11 cellular contexts compared by ENCODE assay signal in genomic region chr20:58048096-58048702, GRCh38.
A peak's percentile ranks its signal among the peaks of the same experiment; 100 is the strongest.
DNase-seq lines count a peak whose midpoint lies in the region; ATAC-seq, FAIRE-seq and TF ChIP-seq lines count a peak whose summit lies in the region.
"Had no signal": no experiment of that assay in that cellular context is flagged by ENCODE, and none has a peak within 500 bp of the region (broad histone marks: within the 10 kb centered on the region; RNA-seq: fewer than 3 reads in every experiment).

No MANE protein-coding gene starts in this region.

- H2AK5ac ChIP-seq in H1 (ENCODE audit: low read depth, low read length) = no peak overlapping the region

- H2BK5ac ChIP-seq in H1 (ENCODE audit: low read depth, low read length) = no peak overlapping the region

- no peak overlapping the region for H3K4me3 ChIP-seq in NT2/D1 (ENCODE audit: insufficient read length, low read depth)
- no peak overlapping the region for H3K4me3 ChIP-seq in H1 (ENCODE audit: extremely low read depth in 1 of 4, insufficient read depth in 2 of 4, low read depth in 3 of 4, low read length in 4 of 4)
- H3K4me3 ChIP-seq in prostate gland = no peak overlapping the region
- H3K4me3 ChIP-seq: dorsolateral prefrontal cortex had no signal

- TF ChIP-seq CTCF in H1 (IDR thresholded peaks at IDR 0.05; ENCODE audit: control extremely low read depth in 1 of 3, insufficient read depth in 1 of 3, low read depth in 1 of 3, low read length in 3 of 3) (no peak), prostate gland (IDR thresholded peaks at IDR 0.05) (no peak)

- H3K4me1 ChIP-seq in NT2/D1 (ENCODE audit: insufficient read depth, insufficient read length) (peaks cover 18% of the 10 kb centered on the region), H1 (replicated peaks in 1 of 4; ENCODE audit: control insufficient read depth in 3 of 4, insufficient read depth in 4 of 4, low read length in 3 of 4) (peaks cover 0 to 4% (median 3%) of the 10 kb centered on the region in 4 experiments; a peak in 4 of 7 replicates), prostate gland (replicated peaks) (no peaks in the 10 kb centered on the region)

- H3K18ac ChIP-seq in H1 (ENCODE audit: extremely low read depth, low read length) = no peak overlapping the region

- no peak overlapping the region for H2AFZ ChIP-seq in H1 (ENCODE audit: low read length)

- CTCF ChIA-PET in H1 (lab: Charles Lee; ENCODE audit: partially characterized antibody) = no interaction called here

- no peak overlapping the region for H4K8ac ChIP-seq in H1 (ENCODE audit: extremely low read depth, insufficient read depth, low read length)

- H3K14ac ChIP-seq in H1 (ENCODE audit: insufficient read length) = no peak overlapping the region

- no peak for TF ChIP-seq RAD21 in H1 (IDR thresholded peaks at IDR 0.05 in 1 of 2, conservative IDR thresholded peaks at IDR 0.05 in 1 of 2; ENCODE audit: low read depth in 2 of 2, low read length in 2 of 2)

- H3K79me2 ChIP-seq in H1 (ENCODE audit: control insufficient read depth in 1 of 2, insufficient read depth in 2 of 2, low read length in 2 of 2) = no peaks in the 10 kb centered on the region

- intact Hi-C loops in prostate gland (cut with DNase I) = no loop called here

- H3K36me3 ChIP-seq in NT2/D1 (ENCODE audit: insufficient read depth, insufficient read length, low read length) (no peaks in the 10 kb centered on the region), H1 (ENCODE audit: control insufficient read depth in 2 of 4, insufficient read depth in 4 of 4, low read length in 3 of 4) (no peaks in the 10 kb centered on the region), prostate gland (no peaks in the 10 kb centered on the region)

- no peaks in the 10 kb centered on the region for H3K79me1 ChIP-seq in H1 (ENCODE audit: low read depth, low read length)

- peaks cover 4% of the 10 kb centered on the region for H3K9me3 Mint-ChIP-seq in stimulated activated effector memory CD8-positive, alpha-beta T cell treated with anti-CD3 and anti-CD28 coated beads, Interleukin-12 subunit alpha, Interleukin-12 subunit beta, amount 100 ng/mL, for 72 hours

- POLR2A ChIA-PET in H1 (lab: Charles Lee; ENCODE audit: partially characterized antibody) = no interaction called here

- H3K23ac ChIP-seq in H1 (ENCODE audit: insufficient read length) = no peak overlapping the region

- no peak overlapping the region for H4K5ac ChIP-seq in H1 (ENCODE audit: insufficient read length, low read depth, low read length)

- no peak overlapping the region for H2BK20ac ChIP-seq in H1 (ENCODE audit: low read length)

- no peak overlapping the region for H3K4me3 Mint-ChIP-seq in stimulated activated effector memory CD8-positive, alpha-beta T cell treated with anti-CD3 and anti-CD28 coated beads, Interleukin-12 subunit alpha, Interleukin-12 subunit beta, amount 100 ng/mL, for 72 hours
- H3K4me3 Mint-ChIP-seq: IgD-negative memory B cell had no signal

- no peak overlapping the region for H3K27ac ChIP-seq in H1 (ENCODE audit: low read depth, low read length)
- H3K27ac ChIP-seq in prostate gland = no peak overlapping the region
- H3K27ac ChIP-seq: dorsolateral prefrontal cortex had no signal

- H3K4me1 Mint-ChIP-seq in stimulated activated effector memory CD8-positive, alpha-beta T cell treated with anti-CD3 and anti-CD28 coated beads, Interleukin-12 subunit alpha, Interleukin-12 subunit beta, amount 100 ng/mL, for 72 hours = no peaks in the 10 kb centered on the region
- H3K4me1 Mint-ChIP-seq: IgD-negative memory B cell had no signal

- no peak overlapping the region for H2BK15ac ChIP-seq in H1 (ENCODE audit: low read length)

- peak; percentile 29 for DNase-seq in H54 (ENCODE audit: insufficient read length, low spot score)
- peak; percentile 57 for DNase-seq in NT2/D1 (ENCODE audit: low read depth, low spot score)
- DNase-seq in H1 (ENCODE audit: low read depth in 1 of 2, low spot score in 2 of 2) = peak in 1 of 2 experiments; percentile 57
- peak; percentile 53 for DNase-seq in prostate gland (ENCODE audit: low spot score)
- DNase-seq in stimulated activated effector memory CD8-positive, alpha-beta T cell treated with anti-CD3 and anti-CD28 coated beads, Interleukin-12 subunit alpha, Interleukin-12 subunit beta, amount 100 ng/mL, for 72 hours (ENCODE audit: low spot score in 2 of 2) = no peak
- no peak for DNase-seq in inferior parietal cortex (ENCODE audit: extremely low spot score)
- DNase-seq in GM19238 (ENCODE audit: insufficient read length, low spot score) = no peak
- DNase-seq: dorsolateral prefrontal cortex, posterior cingulate gyrus had no signal

- H2BK12ac ChIP-seq in H1 (ENCODE audit: low read depth, low read length) = 0 out of 2 replicates have a peak overlapping the region, but pooled peaks have one; percentile 1

- H3K27me3 ChIP-seq in NT2/D1 (ENCODE audit: insufficient read depth, insufficient read length) = no peaks in the 10 kb centered on the region
- no peaks in the 10 kb centered on the region for H3K27me3 ChIP-seq in H1 (replicated peaks in 1 of 4; ENCODE audit: control insufficient read depth in 3 of 4, extremely low read depth in 1 of 4, insufficient read depth in 3 of 4, low read length in 3 of 4)
- H3K27me3 ChIP-seq in prostate gland (replicated peaks; ENCODE audit: insufficient read depth) = no peaks in the 10 kb centered on the region

- TF ChIP-seq POLR2A in H54 (IDR thresholded peaks at IDR 0.05; ENCODE audit: low read depth, low read length) (no peak), H1 (IDR thresholded peaks at IDR 0.05; ENCODE audit: control extremely low read depth in 1 of 2, low read depth in 2 of 2, low read length in 2 of 2) (no peak), prostate gland (IDR thresholded peaks at IDR 0.05) (no peak)

- H3K9me3 ChIP-seq in NT2/D1 (ENCODE audit: insufficient read depth, low read length) (peaks cover 11% of the 10 kb centered on the region; the same call in 1 of the 2 replicates), H1 (ENCODE audit: insufficient read depth in 2 of 2, low read depth in 1 of 2, low read length in 1 of 2) (peaks cover 0 to 7% of the 10 kb centered on the region in 2 experiments; a peak in 2 of 4 replicates), prostate gland (no peaks in the 10 kb centered on the region)

- H3K4ac ChIP-seq in H1 (replicated peaks; ENCODE audit: insufficient read length, low read depth, low read length) = no peak overlapping the region

- H4K20me1 ChIP-seq in H1 (replicated peaks in 1 of 2; ENCODE audit: control insufficient read depth in 1 of 2, insufficient read depth in 2 of 2, low read length in 2 of 2) = no peaks in the 10 kb centered on the region

- H3K36me3 Mint-ChIP-seq in stimulated activated effector memory CD8-positive, alpha-beta T cell treated with anti-CD3 and anti-CD28 coated beads, Interleukin-12 subunit alpha, Interleukin-12 subunit beta, amount 100 ng/mL, for 72 hours = no peaks in the 10 kb centered on the region
- H3K36me3 Mint-ChIP-seq: IgD-negative memory B cell had no signal

- no peak overlapping the region for H2BK120ac ChIP-seq in H1 (replicated peaks; ENCODE audit: low read depth, low read length)

- FAIRE-seq in H54 (lab: Jason Lieb, UNC) = no peak
- FAIRE-seq in H1 (lab: Jason Lieb, UNC) = peak; percentile 85

- WGBS in H1 (ENCODE audit: extremely low coverage in 1 of 2, insufficient coverage in 1 of 2, insufficient read length in 1 of 2, insufficient replicate concordance in 2 of 2, low coverage in 1 of 2, low lambda C conversion rate in 2 of 2, missing lambda C conversion rate in 1 of 2), 2 experiments = 73% methylated on average over 3 of the region's 3 CpGs; no CpG with 5 or more reads in 1 of the 2 experiments
- WGBS in prostate gland = 22% methylated on average over 3 of the region's 3 CpGs

- H3K4me2 ChIP-seq in H1 (ENCODE audit: insufficient read depth in 1 of 2, low read depth in 2 of 2, low read length in 2 of 2) = no peak overlapping the region

- no peak overlapping the region for H4K91ac ChIP-seq in H1 (replicated peaks; ENCODE audit: insufficient read length, low read length)

- no peaks in the 10 kb centered on the region for H3K23me2 ChIP-seq in H1 (ENCODE audit: low read depth, low read length)

- H3K9ac ChIP-seq in NT2/D1 (ENCODE audit: insufficient read length, low read depth) = no peak overlapping the region
- no peak overlapping the region for H3K9ac ChIP-seq in H1 (replicated peaks in 1 of 4; ENCODE audit: extremely low read depth in 1 of 4, low read depth in 3 of 4, low read length in 3 of 4)

- no peak overlapping the region for H3K56ac ChIP-seq in H1 (replicated peaks; ENCODE audit: insufficient read length, low read depth, low read length)

- no peak for TF ChIP-seq EP300 in H1 (IDR thresholded peaks at IDR 0.05; ENCODE audit: borderline replicate concordance in 1 of 2, low read depth in 2 of 2, low read length in 2 of 2)

- H3K27ac Mint-ChIP-seq in stimulated activated effector memory CD8-positive, alpha-beta T cell treated with anti-CD3 and anti-CD28 coated beads, Interleukin-12 subunit alpha, Interleukin-12 subunit beta, amount 100 ng/mL, for 72 hours = no peak overlapping the region
- H3K27ac Mint-ChIP-seq: IgD-negative memory B cell had no signal

- ATAC-seq in stimulated activated effector memory CD8-positive, alpha-beta T cell treated with anti-CD3 and anti-CD28 coated beads, Interleukin-12 subunit alpha, Interleukin-12 subunit beta, amount 100 ng/mL, for 72 hours = no peak
- ATAC-seq in GM21360 (IDR thresholded peaks at IDR 0.05; ENCODE audit: unreplicated experiment) = no peak

TF ChIP-seq in H1, 55 proteins besides CTCF, POLR2A, EP300 and RAD21 (continues in another document):
- TF ChIP-seq POLR2AphosphoS5 (IDR thresholded peaks at IDR 0.05; ENCODE audit: low read depth, low read length) (no peak), JUND (IDR thresholded peaks at IDR 0.05; ENCODE audit: low read length) (no peak), TEAD4 (IDR thresholded peaks at IDR 0.05; ENCODE audit: low read depth, low read length) (0 out of 2 replicates have a peak, but pooled peaks have one; percentile 45), SIX5 (IDR thresholded peaks at IDR 0.05; ENCODE audit: low read depth, low read length) (no peak), ATF3 (IDR thresholded peaks at IDR 0.05; ENCODE audit: insufficient read depth, low read depth, low read length) (no peak), TAF7 (optimal IDR thresholded peaks at IDR 0.05; ENCODE audit: borderline replicate concordance, low read depth, low read length) (no peak), NRF1 (IDR thresholded peaks at IDR 0.05; ENCODE audit: low read depth, low read length) (no peak), SIN3A (conservative IDR thresholded peaks at IDR 0.05 in 1 of 2, IDR thresholded peaks at IDR 0.05 in 1 of 2; ENCODE audit: low read depth in 1 of 2, low read length in 2 of 2) (peak; percentile 79 to 89; a peak in 2 of 4 replicates), HDAC2 (IDR thresholded peaks at IDR 0.05; ENCODE audit: borderline replicate concordance in 1 of 2, low read depth in 2 of 2, low read length in 2 of 2) (no peak), ZNF274 (IDR thresholded peaks at IDR 0.05; ENCODE audit: borderline replicate concordance, extremely low read depth, low read length) (no peak), SAP30 (IDR thresholded peaks at IDR 0.05; ENCODE audit: insufficient read depth, insufficient replicate concordance, low read length) (no peak)

Comparison
In these comparisons a context has a peak if more than half of its experiments do, and no peak if none do; other contexts are left out.
1. DNase-seq: peak in H54 (single experiment), NT2/D1 (single experiment) and prostate gland (single experiment); none in stimulated activated effector memory CD8-positive, alpha-beta T cell treated with anti-CD3 and anti-CD28 coated beads, Interleukin-12 subunit alpha, Interleukin-12 subunit beta, amount 100 ng/mL, for 72 hours (0 of 2), inferior parietal cortex (single experiment) and GM19238 (single experiment).